In the genomic region with DNA sequence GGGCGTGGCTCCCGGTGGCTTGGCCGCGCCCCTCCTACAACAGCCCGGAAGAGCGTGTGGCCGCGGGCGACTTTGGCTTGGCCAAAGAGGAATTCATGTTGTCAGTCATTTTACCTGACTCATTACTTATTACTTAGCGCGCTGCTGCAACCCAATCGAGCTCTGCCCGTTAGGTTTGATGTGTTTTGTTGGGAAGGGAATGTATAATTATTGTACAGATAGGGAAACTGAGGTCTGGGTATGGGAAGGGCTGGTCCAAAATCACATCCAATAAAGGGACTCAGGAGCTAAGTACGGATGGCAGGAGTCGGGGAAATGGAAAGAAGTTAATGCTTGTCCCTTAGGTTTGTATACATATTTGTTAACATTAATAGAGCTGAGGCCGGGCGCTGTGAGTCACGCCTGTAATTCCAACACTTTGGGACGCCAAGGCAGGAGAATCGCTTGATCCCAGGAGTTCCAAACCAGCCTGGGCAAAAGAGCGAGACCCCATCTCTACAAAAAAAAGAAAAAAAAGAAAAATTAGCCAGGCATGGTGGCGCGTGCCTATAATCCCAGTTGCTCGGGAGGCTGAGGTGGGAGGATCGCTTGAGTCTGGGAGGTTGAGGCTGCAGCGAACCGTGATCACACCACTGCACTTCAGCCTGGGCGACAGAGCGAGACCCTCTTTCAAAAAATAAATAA, we compare ENCODE assay signal across 7 cellular contexts. TPM values are rescaled to one million over a fixed set of nuclear protein-coding genes. Genes with fewer than 3 reads are reported as not detected.
A peak's percentile ranks its signal among the peaks of the same experiment; 100 is the strongest.
DNase-seq lines count a peak whose midpoint lies in the region; ATAC-seq and TF ChIP-seq lines count a peak whose summit lies in the region.

No MANE protein-coding gene starts in this region.

- peak; percentile 95 for DNase-seq in MM.1S
- DNase-seq in ascending aorta (ENCODE audit: low spot score in 2 of 2): no peak
- peak; percentile 98 for DNase-seq in left kidney (ENCODE audit: low read depth, low spot score)
- peak; percentile 13 for DNase-seq in transverse colon
- no peak for DNase-seq in stimulated activated CD4-positive, alpha-beta T cell treated with anti-CD3 and anti-CD28 coated beads, Interleukin-2, amount 100 ng/mL, for 48 hours

- H3K79me2 ChIP-seq in MM.1S (ENCODE audit: low read length): peaks cover 38% of the 10 kb centered on the region

- H3K9ac ChIP-seq in MM.1S (ENCODE audit: low read length): peak overlapping the region; percentile 95

- peak overlapping the region; percentile 93 for H3K4me2 ChIP-seq in MM.1S (ENCODE audit: low read depth, low read length)

- peaks cover 9% of the 10 kb centered on the region; the same call in 1 of the 2 replicates for H3F3A ChIP-seq in MM.1S (ENCODE audit: insufficient read depth, low read length)

- peak overlapping the region; percentile 98; the same call in 1 of the 2 replicates for H3K27ac ChIP-seq in MM.1S (ENCODE audit: low read length)
- H3K27ac ChIP-seq in ascending aorta: peak overlapping the region; percentile 99
- peak overlapping the region; percentile 94 to 97 (median 96) for H3K27ac ChIP-seq in transverse colon

- no peak for ATAC-seq in HG03521 (IDR thresholded peaks at IDR 0.05; ENCODE audit: unreplicated experiment)

- H2AFZ ChIP-seq in MM.1S (ENCODE audit: low read length): peak overlapping the region; percentile 91

- TF ChIP-seq CTCF in GM12875 (IDR thresholded peaks at IDR 0.05; ENCODE audit: borderline replicate concordance, insufficient read depth, low read depth, low read length) (no peak), MM.1S (IDR thresholded peaks at IDR 0.05; ENCODE audit: low read length) (no peak), ascending aorta (IDR thresholded peaks at IDR 0.05) (no peak), transverse colon (IDR thresholded peaks at IDR 0.05) (no peak)

- intact Hi-C loops in ascending aorta (cut with DNase I): loop anchor here (1.0 to 10.0 kb wide), 9 partner anchors 37 to 715 kb away; partner anchors contain the start of genes ACOT8, DBNDD2, DNTTIP1 and ELMO2
- intact Hi-C loops in transverse colon (cut with DNase I; ENCODE audit: low total_unique reads): no loop called here

- H4K20me1 ChIP-seq in MM.1S (ENCODE audit: insufficient read depth, low read length): no peaks in the 10 kb centered on the region

- in situ Hi-C loops in transverse colon (cut with MboI; ENCODE audit: low pct_ligation_motif_present in 1 of 4, low pct_unique_long_range_greater_than_20kb in 1 of 4, low sequenced_read_pairs in 3 of 4): loop anchor here in 1 of 4 donors (25.0 kb wide), 1 partner anchor 160 kb away; the partner anchor contains the start of gene UBE2C

- H3K27me3 ChIP-seq in MM.1S (replicated peaks; ENCODE audit: insufficient read depth, low read length) (no peaks in the 10 kb centered on the region), ascending aorta (no peaks in the 10 kb centered on the region), transverse colon (peaks cover 2% of the 10 kb centered on the region)

- H3K9me3 ChIP-seq in MM.1S (replicated peaks; ENCODE audit: insufficient read depth, low read length): no peaks in the 10 kb centered on the region
- no peaks in the 10 kb centered on the region for H3K9me3 ChIP-seq in ascending aorta
- H3K9me3 ChIP-seq in transverse colon: no peaks in the 10 kb centered on the region

- no peak for TF ChIP-seq EP300 in transverse colon (IDR thresholded peaks at IDR 0.05; ENCODE audit: low read depth)

- H3K36me3 ChIP-seq in MM.1S (replicated peaks; ENCODE audit: insufficient read depth, low read length): no peaks in the 10 kb centered on the region; the same call in none of the 2 replicates
- peaks cover 16 to 17% of the 10 kb centered on the region in 2 donors for H3K36me3 ChIP-seq in ascending aorta
- H3K36me3 ChIP-seq in transverse colon: peaks cover 0 to 6% (median 2%) of the 10 kb centered on the region in 4 donors

- TF ChIP-seq POLR2A in transverse colon (IDR thresholded peaks at IDR 0.05): no peak

- WGBS in transverse colon (ENCODE audit: low coverage in 1 of 2), 2 donors: 42 to 54% methylated on average over 13 to 29 of the region's 29 CpGs

- H3K4me3 ChIP-seq in GM12875 (ENCODE audit: low read depth, low read length) (peak overlapping the region; percentile 22), MM.1S (ENCODE audit: low read length) (peak overlapping the region; percentile 94), ascending aorta (peak overlapping the region; percentile 73 to 99), transverse colon (peak overlapping the region; percentile 29 to 96 (median 82))

- no peaks in the 10 kb centered on the region for H3K9me2 ChIP-seq in MM.1S (replicated peaks; ENCODE audit: insufficient read depth, low read length)

- H3K4me1 ChIP-seq in MM.1S (ENCODE audit: low read length) (peaks cover 17% of the 10 kb centered on the region), ascending aorta (peaks cover 3 to 30% of the 10 kb centered on the region in 2 donors), transverse colon (peaks cover 18 to 24% (median 22%) of the 10 kb centered on the region in 4 donors)

RNA-seq across cellular contexts. Expression of gene ZNF335, which starts 0.6 kb away (rescaled TPM):
- total RNA-seq in ascending aorta: 27.8 TPM
- 10 to 100 TPM; 27.0 to 80.0 (median 32.4) TPM for total RNA-seq in transverse colon

RNA-seq across cellular contexts. Expression of gene MMP9, which starts 36.1 kb away (rescaled TPM):
- total RNA-seq in ascending aorta (not detected), transverse colon (1 to 10 TPM in 1 of 4 donors, not detected in 3; 3.8 TPM)

RNA-seq across cellular contexts. Expression of gene PCIF1, which starts 38.2 kb away (rescaled TPM):
- 45.7 TPM for total RNA-seq in ascending aorta
- 10 to 100 TPM; 23.5 to 52.0 (median 32.0) TPM for total RNA-seq in transverse colon

RNA-seq across cellular contexts. Expression of gene SLC12A5, which starts 56.4 kb away (rescaled TPM):
- total RNA-seq in ascending aorta (not detected), transverse colon (not detected)

Comparison
In these comparisons a context has a peak if more than half of its experiments do, and no peak if none do; other contexts are left out.
1. H3K4me3 ChIP-seq: peak in every context shown above with its lines; median percentile 94 in MM.1S; 86 in ascending aorta; 82 in transverse colon; 22 in GM12875.
2. DNase-seq: peak in MM.1S (single experiment), left kidney (single experiment) and transverse colon (single experiment); none in ascending aorta (0 of 2) and stimulated activated CD4-positive, alpha-beta T cell treated with anti-CD3 and anti-CD28 coated beads, Interleukin-2, amount 100 ng/mL, for 48 hours (0 of 2).
3. Peak in every context shown above with its lines, with median percentiles within 50 percentile points of each other: H3K27ac ChIP-seq.